Comparison of ENCODE assay signal across 18 cellular contexts in the genomic region with DNA sequence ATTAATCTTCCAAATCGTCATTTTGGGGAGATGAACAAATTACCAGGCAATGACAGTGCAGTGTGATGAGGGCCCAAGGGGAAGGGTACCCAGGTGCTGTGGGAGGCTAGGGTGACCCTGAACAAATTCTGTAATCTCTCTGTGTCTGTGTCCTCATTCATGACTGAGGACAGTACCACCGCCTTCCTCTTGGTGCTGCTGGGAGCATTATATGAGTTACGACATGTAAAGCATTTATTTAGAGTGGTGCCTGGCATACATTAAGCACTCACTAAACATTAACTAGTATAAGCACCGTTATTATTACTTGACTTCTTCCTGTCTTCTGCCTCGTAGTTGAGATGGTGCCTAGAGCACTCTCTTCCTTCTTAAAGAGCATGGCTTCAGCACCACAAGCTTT.
DNase-seq lines count a peak whose midpoint lies in the region; ATAC-seq and TF ChIP-seq lines count a peak whose summit lies in the region.
"Had no signal": no experiment of that assay in that cellular context is flagged by ENCODE, and none has a peak within 500 bp of the region (broad histone marks: within the 10 kb centered on the region; RNA-seq: fewer than 3 reads in every experiment).

No MANE protein-coding gene starts in this region.

- H3K4me3 Mint-ChIP-seq in MCF 10A (ENCODE audit: unreplicated experiment), result no peak overlapping the region
- H3K4me3 Mint-ChIP-seq: brain; CD14-positive monocyte; effector memory CD8-positive, alpha-beta T cell; naive B cell had no signal

- no peak for ATAC-seq in omental fat pad (ENCODE audit: low FRiP score)
- no peak for ATAC-seq in HG02973 (IDR thresholded peaks at IDR 0.05; ENCODE audit: unreplicated experiment)
- ATAC-seq: effector memory CD8-positive, alpha-beta T cell; sciatic nerve; stimulated activated naive CD8-positive, alpha-beta T cell treated with anti-CD3 and anti-CD28 coated beads, Interleukin-15, Interleukin-2, amounts not matched to agents 100 U/mL and 50 U/mL, for 24 hours had no signal

- POLR2A ChIA-PET in MCF 10A (lab: Yijun Ruan, JAX), result interaction anchor here (0.8 to 1.8 kb wide), 2 partner anchors 10 to 32 kb away, joined by 3 to 6 read pairs; no protein-coding TSS in a partner anchor

- no peak overlapping the region; the same call in 1 of the 2 replicates for H2AFZ ChIP-seq in OCI-LY3 (ENCODE audit: low read depth, low read length)
- H2AFZ ChIP-seq: GM23248 had no signal

- H4K20me1 ChIP-seq in OCI-LY3 (ENCODE audit: insufficient read depth, low read length), result no peaks in the 10 kb centered on the region

- H3K9me3 ChIP-seq in OCI-LY3 (ENCODE audit: insufficient read depth, low read length) (no peaks in the 10 kb centered on the region), left ventricle myocardium inferior (replicated peaks) (peaks cover 22% of the 10 kb centered on the region)

- no peak overlapping the region for H3K9ac ChIP-seq in OCI-LY3 (ENCODE audit: low read length)
- H3K9ac ChIP-seq: GM23248 had no signal

- no TSS peak for BruUV-seq in MCF 10A (replicated peaks; lab: Mats Ljungman, UMichigan)

- H3K27me3 Mint-ChIP-seq in MCF 10A (ENCODE audit: insufficient read depth, unreplicated experiment), result no peaks in the 10 kb centered on the region

- peak overlapping the region; percentile 16 for H3K4me2 ChIP-seq in OCI-LY3 (ENCODE audit: low read length)

- CTCF ChIA-PET in MCF 10A (lab: Yijun Ruan, JAX), result no interaction called here

- H3K79me2 ChIP-seq in OCI-LY3 (ENCODE audit: low read length), result no peaks in the 10 kb centered on the region

- H3K9me3 Mint-ChIP-seq in MCF 10A (ENCODE audit: unreplicated experiment), result peaks cover 5% of the 10 kb centered on the region
- H3K9me3 Mint-ChIP-seq: effector memory CD8-positive, alpha-beta T cell had no signal

- intact Hi-C loops in MCF 10A (cut with micrococcal nuclease), result no loop called here
- intact Hi-C loops in left ventricle myocardium inferior (cut with micrococcal nuclease), result no loop called here

- H3K27ac ChIP-seq in OCI-LY3 (ENCODE audit: low read length), result no peak overlapping the region
- no peak overlapping the region for H3K27ac ChIP-seq in left ventricle myocardium inferior (replicated peaks)
- H3K27ac ChIP-seq: GM23248 had no signal

- H3K36me3 ChIP-seq in OCI-LY3 (replicated peaks; ENCODE audit: low read depth, low read length), result no peaks in the 10 kb centered on the region
- H3K36me3 ChIP-seq in left ventricle myocardium inferior, result no peaks in the 10 kb centered on the region
- H3K36me3 ChIP-seq: MG63 had no signal

- no peak overlapping the region for H3K4me3 ChIP-seq in OCI-LY3 (ENCODE audit: low read length)
- H3K4me3 ChIP-seq in fibroblast of the aortic adventitia (ENCODE audit: low read depth, low read length), result no peak overlapping the region
- H3K4me3 ChIP-seq in left ventricle myocardium inferior, result no peak overlapping the region
- H3K4me3 ChIP-seq: GM23248, MG63 had no signal

- H3K27ac Mint-ChIP-seq in MCF 10A (ENCODE audit: low read depth, unreplicated experiment), result no peak overlapping the region
- H3K27ac Mint-ChIP-seq: CD14-positive monocyte; effector memory CD8-positive, alpha-beta T cell; naive B cell had no signal

- DNase-seq in T47D (ENCODE audit: low read depth in 1 of 2, low spot score in 1 of 2) (peak; percentile 13 to 27), MCF 10A (ENCODE audit: unreplicated experiment) (no peak), fibroblast of the aortic adventitia (ENCODE audit: low read depth) (no peak), omental fat pad (ENCODE audit: low spot score) (no peak), NCI-H1048 (lab: John Stamatoyannopoulos, UW) (no peak), left ventricle myocardium inferior (no peak)
- DNase-seq: activated gamma-delta T cell; effector memory CD8-positive, alpha-beta T cell; GM23248; MG63; naive B cell; NCI-H446 treated with DMSO at 0.1 percent for 48 hours; stimulated activated naive CD8-positive, alpha-beta T cell treated with anti-CD3 and anti-CD28 coated beads, Interleukin-15, Interleukin-2, amounts not matched to agents 100 U/mL and 50 U/mL, for 24 hours had no signal

- H3K36me3 Mint-ChIP-seq in MCF 10A (ENCODE audit: insufficient read depth, unreplicated experiment), result no peaks in the 10 kb centered on the region
- H3K36me3 Mint-ChIP-seq: CD14-positive monocyte, naive B cell had no signal

- H3K4me1 Mint-ChIP-seq in MCF 10A (ENCODE audit: insufficient read depth, unreplicated experiment), result peaks cover 24% of the 10 kb centered on the region
- H3K4me1 Mint-ChIP-seq: CD14-positive monocyte, naive B cell had no signal

- peaks cover 33% of the 10 kb centered on the region for H3K4me1 ChIP-seq in OCI-LY3 (ENCODE audit: low read length)
- peaks cover 22% of the 10 kb centered on the region for H3K4me1 ChIP-seq in left ventricle myocardium inferior

- no peak for TF ChIP-seq CTCF in MCF 10A (IDR thresholded peaks at IDR 0.05; ENCODE audit: unreplicated experiment)
- TF ChIP-seq CTCF in OCI-LY3 (IDR thresholded peaks at IDR 0.05; ENCODE audit: low read depth, low read length), result peak; percentile 13; the same call in 1 of the 2 replicates
- TF ChIP-seq CTCF in fibroblast of the aortic adventitia (IDR thresholded peaks at IDR 0.05; ENCODE audit: insufficient read depth, low read length), result peak; percentile 2
- TF ChIP-seq CTCF in omental fat pad (IDR thresholded peaks at IDR 0.05), result no peak
- TF ChIP-seq CTCF in left ventricle myocardium inferior (IDR thresholded peaks at IDR 0.05; ENCODE audit: borderline replicate concordance), result no peak

- in situ Hi-C loops in T47D (cut with HindIII; ENCODE audit: low pct_unique_long_range_greater_than_20kb, low sequenced_read_pairs), result no loop called here

- H3K27me3 ChIP-seq in OCI-LY3 (ENCODE audit: low read depth, low read length) (no peaks in the 10 kb centered on the region), left ventricle myocardium inferior (ENCODE audit: low read depth) (peaks cover 4% of the 10 kb centered on the region)
- H3K27me3 ChIP-seq: MG63 had no signal

Comparison
In these comparisons a context has a peak if more than half of its experiments do, and no peak if none do; other contexts are left out.
1. DNase-seq: peak in T47D (2 of 2); none in MCF 10A (single experiment), fibroblast of the aortic adventitia (single experiment), omental fat pad (single experiment), NCI-H1048 (single experiment) and left ventricle myocardium inferior (single experiment).
2. CTCF ChIP-seq: peak in OCI-LY3 (single experiment) and fibroblast of the aortic adventitia (single experiment); none in MCF 10A (single experiment), omental fat pad (0 of 3) and left ventricle myocardium inferior (single experiment).